In genomic region chr16:28495098-28495793, GRCh38 we compare ENCODE assay signal across 1 cellular context.
A peak's percentile ranks its signal among the peaks of the same experiment; 100 is the strongest.
TF ChIP-seq lines count a peak whose summit lies in the region.

No MANE protein-coding gene starts in this region.

TF ChIP-seq in K562, 482 proteins besides CTCF, POLR2A, EP300 and RAD21:
- peak in 1 of 2 experiments; percentile 41; a peak in 1 of 4 replicates for TF ChIP-seq MAZ (CRISPR knock-in tag; conservative IDR thresholded peaks at IDR 0.05 in 1 of 2, IDR thresholded peaks at IDR 0.05 in 1 of 2)
- TF ChIP-seq TEAD1 (CRISPR knock-in tag; IDR thresholded peaks at IDR 0.05): 0 out of 4 replicates have a peak, but pooled peaks of 1 of the 2 experiments have one; percentile 20
- 0 out of 2 replicates have a peak, but pooled peaks have one; percentile 15 for TF ChIP-seq HBP1 (CRISPR knock-in tag; IDR thresholded peaks at IDR 0.05)
- TF ChIP-seq ZBTB26 (CRISPR knock-in tag; IDR thresholded peaks at IDR 0.05): 0 out of 2 replicates have a peak, but pooled peaks have one; percentile 9
- no peak for TF ChIP-seq PRDM10 (IDR thresholded peaks at IDR 0.05; ENCODE audit: partially characterized antibody)
- peak; percentile 31; the same call in 1 of the 2 replicates for TF ChIP-seq ZNF740 (CRISPR knock-in tag; IDR thresholded peaks at IDR 0.05)
- no peak for TF ChIP-seq ZNF740 (tag; IDR thresholded peaks at IDR 0.05)
- no peak for TF ChIP-seq CBFB (CRISPR knock-in tag; IDR thresholded peaks at IDR 0.05)
- TF ChIP-seq MYC (IDR thresholded peaks at IDR 0.05; ENCODE audit: low read depth, low read length): no peak
- 0 out of 2 replicates have a peak, but pooled peaks have one; percentile 29 for TF ChIP-seq MYC (CRISPR knock-in tag; IDR thresholded peaks at IDR 0.05; ENCODE audit: borderline replicate concordance, low read depth)
TF ChIP-seq in K562: peak in this region for 6.
